In genomic region chr10:14639635-14640034, GRCh38 we compare ENCODE assay signal across 8 cellular contexts.
"Had no signal": no experiment of that assay in that cellular context is flagged by ENCODE, and none has a peak within 500 bp of the region (broad histone marks: within the 10 kb centered on the region; RNA-seq: fewer than 3 reads in every experiment).

No MANE protein-coding gene starts in this region.

- H3K27me3 Mint-ChIP-seq: IgD-negative memory B cell had no signal

- H2AFZ ChIP-seq: GM23338 had no signal

- H3K4me3 ChIP-seq: GM23338 had no signal

- H3K4me3 Mint-ChIP-seq: GM23338, H9, IgD-negative memory B cell had no signal

- H3K27ac Mint-ChIP-seq: GM23338, H9, IgD-negative memory B cell had no signal

- ATAC-seq: GM23338 had no signal

- H3K4me2 ChIP-seq: GM23338 had no signal

- DNase-seq: H9, HCEC 1CT, KG1 had no signal

- H3K27ac ChIP-seq: HL-60 had no signal

- FAIRE-seq: H1, H54 had no signal
